ENCODE assay signal across 8 cellular contexts in genomic region chr19:41934849-41935374, GRCh38. TPM values are rescaled to one million over a fixed set of nuclear protein-coding genes. Genes with fewer than 3 reads are reported as not detected.
DNase-seq lines count a peak whose midpoint lies in the region; ATAC-seq and TF ChIP-seq lines count a peak whose summit lies in the region.

No MANE protein-coding gene starts in this region.

- peaks cover 41% of the 10 kb centered on the region for H3K4me1 Mint-ChIP-seq in GM23338
- peaks cover 47% of the 10 kb centered on the region for H3K4me1 Mint-ChIP-seq in activated CD8-positive, alpha-beta T cell treated with anti-CD3 and anti-CD28 coated beads for 36 hours (ENCODE audit: low read depth)
- H3K4me1 Mint-ChIP-seq in stimulated activated effector memory CD8-positive, alpha-beta T cell treated with anti-CD3 and anti-CD28 coated beads, Interleukin-12 subunit alpha, Interleukin-12 subunit beta, amount 100 ng/mL, for 72 hours, result peaks cover 57% of the 10 kb centered on the region

- no peaks in the 10 kb centered on the region for H3K4me1 ChIP-seq in BE2C
- peaks cover 13% of the 10 kb centered on the region for H3K4me1 ChIP-seq in GM23338 (ENCODE audit: insufficient read depth)

- H3K27ac Mint-ChIP-seq in GM23338, result no peak overlapping the region
- H3K27ac Mint-ChIP-seq in activated CD8-positive, alpha-beta T cell treated with anti-CD3 and anti-CD28 coated beads for 36 hours, result peak overlapping the region; percentile 71
- H3K27ac Mint-ChIP-seq in stimulated activated effector memory CD8-positive, alpha-beta T cell treated with anti-CD3 and anti-CD28 coated beads, Interleukin-12 subunit alpha, Interleukin-12 subunit beta, amount 100 ng/mL, for 72 hours, result peak overlapping the region; percentile 71

- peaks cover 67% of the 10 kb centered on the region for H3K27me3 Mint-ChIP-seq in GM23338 (ENCODE audit: insufficient read depth, low read depth, poor library complexity)
- peaks cover 16% of the 10 kb centered on the region for H3K27me3 Mint-ChIP-seq in activated CD8-positive, alpha-beta T cell treated with anti-CD3 and anti-CD28 coated beads for 36 hours

- H3K36me3 ChIP-seq in BE2C (no peaks in the 10 kb centered on the region), GM23338 (ENCODE audit: insufficient read depth) (no peaks in the 10 kb centered on the region)

- H3F3A ChIP-seq in GM23338 (replicated peaks; ENCODE audit: low read depth), result peaks cover 22% of the 10 kb centered on the region

- intact Hi-C loops in activated CD8-positive, alpha-beta T cell treated with anti-CD3 and anti-CD28 coated beads for 36 hours (cut with micrococcal nuclease), result no loop called here

- POLR2A ChIA-PET in activated CD8-positive, alpha-beta T cell treated with anti-CD3 and anti-CD28 coated beads for 36 hours (lab: Charles Lee), result interaction anchor here (0.9 to 1.8 kb wide), 7 partner anchors 25 to 76 kb away, joined by 3 to 8 read pairs (median 6); no protein-coding TSS in a partner anchor

- no peak overlapping the region for H2AFZ ChIP-seq in GM23338

- no peak overlapping the region; the same call in 2 of the 3 replicates for H3K4me3 Mint-ChIP-seq in GM23338
- H3K4me3 Mint-ChIP-seq in activated CD8-positive, alpha-beta T cell treated with anti-CD3 and anti-CD28 coated beads for 36 hours, result no peak overlapping the region
- peak overlapping the region; percentile 41 for H3K4me3 Mint-ChIP-seq in stimulated activated effector memory CD8-positive, alpha-beta T cell treated with anti-CD3 and anti-CD28 coated beads, Interleukin-12 subunit alpha, Interleukin-12 subunit beta, amount 100 ng/mL, for 72 hours

- no peaks in the 10 kb centered on the region; the same call in 2 of the 3 replicates for H3K9me3 Mint-ChIP-seq in GM23338
- no peaks in the 10 kb centered on the region for H3K9me3 Mint-ChIP-seq in activated CD8-positive, alpha-beta T cell treated with anti-CD3 and anti-CD28 coated beads for 36 hours
- no peaks in the 10 kb centered on the region for H3K9me3 Mint-ChIP-seq in stimulated activated effector memory CD8-positive, alpha-beta T cell treated with anti-CD3 and anti-CD28 coated beads, Interleukin-12 subunit alpha, Interleukin-12 subunit beta, amount 100 ng/mL, for 72 hours

- H3K4me3 ChIP-seq in BE2C (ENCODE audit: low read depth, low read length) (no peak overlapping the region), GM23338 (no peak overlapping the region)

- no peaks in the 10 kb centered on the region for H3K36me3 Mint-ChIP-seq in GM23338 (ENCODE audit: low read depth)
- no peaks in the 10 kb centered on the region for H3K36me3 Mint-ChIP-seq in activated CD8-positive, alpha-beta T cell treated with anti-CD3 and anti-CD28 coated beads for 36 hours (ENCODE audit: low read depth)
- H3K36me3 Mint-ChIP-seq in stimulated activated effector memory CD8-positive, alpha-beta T cell treated with anti-CD3 and anti-CD28 coated beads, Interleukin-12 subunit alpha, Interleukin-12 subunit beta, amount 100 ng/mL, for 72 hours, result peaks cover 6% of the 10 kb centered on the region

- H3K79me2 ChIP-seq in GM23338 (replicated peaks; ENCODE audit: insufficient read depth), result no peaks in the 10 kb centered on the region

- ATAC-seq in GM23338 (peak; percentile 76), HG03460 (IDR thresholded peaks at IDR 0.05; ENCODE audit: unreplicated experiment) (no peak)
- ATAC-seq in activated CD8-positive, alpha-beta T cell treated with anti-CD3 and anti-CD28 coated beads for 36 hours, result peak; percentile 78
- ATAC-seq in stimulated activated effector memory CD8-positive, alpha-beta T cell treated with anti-CD3 and anti-CD28 coated beads, Interleukin-12 subunit alpha, Interleukin-12 subunit beta, amount 100 ng/mL, for 72 hours, result peak; percentile 71

- H3K9me3 ChIP-seq in BE2C, result no peaks in the 10 kb centered on the region

- no peaks in the 10 kb centered on the region for H3K9me2 ChIP-seq in GM23338 (ENCODE audit: insufficient read depth)

- H3K27me3 ChIP-seq in BE2C (peaks cover 76% of the 10 kb centered on the region), GM23338 (ENCODE audit: insufficient read depth) (peaks cover 89% of the 10 kb centered on the region)

- H4K20me1 ChIP-seq in GM23338 (replicated peaks; ENCODE audit: insufficient read depth), result peaks cover 17% of the 10 kb centered on the region

- H3K27ac ChIP-seq in GM23338 (ENCODE audit: low read depth), result no peak overlapping the region

- DNase-seq in BE2C (peak; percentile 85), GM23338 (ENCODE audit: low spot score) (peak; percentile 92), NCI-H774 (lab: John Stamatoyannopoulos, UW) (peak; percentile 38), midbrain (lab: John Stamatoyannopoulos, UW) (peak; percentile 43)
- DNase-seq in activated CD8-positive, alpha-beta T cell treated with anti-CD3 and anti-CD28 coated beads for 36 hours, result peak; percentile 90
- DNase-seq in effector CD8-positive, alpha-beta T cell (lab: John Stamatoyannopoulos, UW), result peak; percentile 74
- DNase-seq in stimulated activated effector memory CD8-positive, alpha-beta T cell treated with anti-CD3 and anti-CD28 coated beads, Interleukin-12 subunit alpha, Interleukin-12 subunit beta, amount 100 ng/mL, for 72 hours (ENCODE audit: low spot score in 2 of 2), result peak; percentile 80 to 92

- CTCF ChIA-PET in activated CD8-positive, alpha-beta T cell treated with anti-CD3 and anti-CD28 coated beads for 36 hours (lab: Charles Lee), result interaction anchor here (0.8 to 1.3 kb wide), 7 partner anchors 10 to 64 kb away, joined by 3 to 6 read pairs (median 3); no protein-coding TSS in a partner anchor

- TF ChIP-seq CTCF in BE2C (IDR thresholded peaks at IDR 0.05; ENCODE audit: low read depth, low read length) (peak; percentile 92), GM23338 (conservative IDR thresholded peaks at IDR 0.05; ENCODE audit: low read depth in 2 of 2) (peak; percentile 88 to 91)
- peak; percentile 95 for TF ChIP-seq CTCF in activated CD8-positive, alpha-beta T cell treated with anti-CD3 and anti-CD28 coated beads for 36 hours (IDR thresholded peaks at IDR 0.05)

- H3K4me2 ChIP-seq in GM23338, result no peak overlapping the region

TF ChIP-seq in GM23338, 12 proteins besides CTCF, POLR2A, EP300 and RAD21 (continues in another document):
- TF ChIP-seq EZH2 (IDR thresholded peaks at IDR 0.05; ENCODE audit: low read depth, unreplicated experiment) (peak; percentile 50), ZNF114 (CRISPR knock-in tag; IDR thresholded peaks at IDR 0.05) (no peak), ETS1 (IDR thresholded peaks at IDR 0.05) (no peak), POLR2AphosphoS5 (IDR thresholded peaks at IDR 0.05; ENCODE audit: low read depth) (no peak)

RNA-seq across cellular contexts. Expression of gene ERFL, which starts 6.7 kb away (rescaled TPM):
- polyA plus RNA-seq in BE2C (2012; ENCODE audit: insufficient read depth, insufficient read length, low read depth), result not detected
- 0.69 TPM in 1 of 2 replicates, not detected in the other for total RNA-seq in GM23338 (2014; rRNA removed; shearing (Covaris generic))
- 0.14 TPM in 1 of 2 replicates, not detected in the other for polyA plus RNA-seq in GM23338 (2016; fragmentation: Nextera tagmentation; extraction: Ambion mirVana)
- total RNA-seq in activated CD8-positive, alpha-beta T cell treated with anti-CD3 and anti-CD28 coated beads for 36 hours, result 1 to 10 TPM; 1.5 to 1.6 TPM

RNA-seq across cellular contexts. Expression of gene RABAC1, which starts 24.2 kb away (rescaled TPM):
- 203 TPM for polyA plus RNA-seq in BE2C (2012; ENCODE audit: insufficient read depth, insufficient read length, low read depth)
- total RNA-seq in GM23338 (2014; rRNA removed; shearing (Covaris generic)), result 113 and 151 TPM in 2 replicates
- polyA plus RNA-seq in GM23338 (2016; fragmentation: Nextera tagmentation; extraction: Ambion mirVana), result 206 and 215 TPM in 2 replicates
- 10 to 100 TPM; 49.6 to 52.4 TPM for total RNA-seq in activated CD8-positive, alpha-beta T cell treated with anti-CD3 and anti-CD28 coated beads for 36 hours

RNA-seq across cellular contexts. Expression of gene ARHGEF1, which starts 51.9 kb away (rescaled TPM):
- 33.2 TPM for polyA plus RNA-seq in BE2C (2012; ENCODE audit: insufficient read depth, insufficient read length, low read depth)
- 36.8 and 44.7 TPM in 2 replicates for total RNA-seq in GM23338 (2014; rRNA removed; shearing (Covaris generic))
- 41.3 and 50.8 TPM in 2 replicates for polyA plus RNA-seq in GM23338 (2016; fragmentation: Nextera tagmentation; extraction: Ambion mirVana)
- total RNA-seq in activated CD8-positive, alpha-beta T cell treated with anti-CD3 and anti-CD28 coated beads for 36 hours, result 100 to 1,000 TPM; 307 to 308 TPM

RNA-seq across cellular contexts. Expression of gene CD79A, which starts 57.8 kb away (rescaled TPM):
- not detected for polyA plus RNA-seq in BE2C (2012; ENCODE audit: insufficient read depth, insufficient read length, low read depth)
- total RNA-seq in GM23338 (2014; rRNA removed; shearing (Covaris generic)), result not detected in 2 replicates
- 0.27 and 0.47 TPM in 2 replicates for polyA plus RNA-seq in GM23338 (2016; fragmentation: Nextera tagmentation; extraction: Ambion mirVana)
- 10 to 100 TPM; 19.3 to 21.0 TPM for total RNA-seq in activated CD8-positive, alpha-beta T cell treated with anti-CD3 and anti-CD28 coated beads for 36 hours

RNA-seq across cellular contexts. Expression of gene ATP1A3, which starts 59.1 kb away (rescaled TPM):
- 523 TPM for polyA plus RNA-seq in BE2C (2012; ENCODE audit: insufficient read depth, insufficient read length, low read depth)
- total RNA-seq in GM23338 (2014; rRNA removed; shearing (Covaris generic)), result 33.1 and 37.3 TPM in 2 replicates
- 11.0 and 11.5 TPM in 2 replicates for polyA plus RNA-seq in GM23338 (2016; fragmentation: Nextera tagmentation; extraction: Ambion mirVana)
- total RNA-seq in activated CD8-positive, alpha-beta T cell treated with anti-CD3 and anti-CD28 coated beads for 36 hours, result 1 to 10 TPM; 5.5 to 5.9 TPM

Comparison
In these comparisons a context has a peak if more than half of its experiments do, and no peak if none do; other contexts are left out.
1. DNase-seq: peak in every context shown above with its lines; median percentile 92 in GM23338; 90 in activated CD8-positive, alpha-beta T cell treated with anti-CD3 and anti-CD28 coated beads for 36 hours; 86 in stimulated activated effector memory CD8-positive, alpha-beta T cell treated with anti-CD3 and anti-CD28 coated beads, Interleukin-12 subunit alpha, Interleukin-12 subunit beta, amount 100 ng/mL, for 72 hours; 85 in BE2C; 74 in effector CD8-positive, alpha-beta T cell; 43 in midbrain; 38 in NCI-H774.